Comparison of ENCODE assay signal across 14 cellular contexts in the genomic region with DNA sequence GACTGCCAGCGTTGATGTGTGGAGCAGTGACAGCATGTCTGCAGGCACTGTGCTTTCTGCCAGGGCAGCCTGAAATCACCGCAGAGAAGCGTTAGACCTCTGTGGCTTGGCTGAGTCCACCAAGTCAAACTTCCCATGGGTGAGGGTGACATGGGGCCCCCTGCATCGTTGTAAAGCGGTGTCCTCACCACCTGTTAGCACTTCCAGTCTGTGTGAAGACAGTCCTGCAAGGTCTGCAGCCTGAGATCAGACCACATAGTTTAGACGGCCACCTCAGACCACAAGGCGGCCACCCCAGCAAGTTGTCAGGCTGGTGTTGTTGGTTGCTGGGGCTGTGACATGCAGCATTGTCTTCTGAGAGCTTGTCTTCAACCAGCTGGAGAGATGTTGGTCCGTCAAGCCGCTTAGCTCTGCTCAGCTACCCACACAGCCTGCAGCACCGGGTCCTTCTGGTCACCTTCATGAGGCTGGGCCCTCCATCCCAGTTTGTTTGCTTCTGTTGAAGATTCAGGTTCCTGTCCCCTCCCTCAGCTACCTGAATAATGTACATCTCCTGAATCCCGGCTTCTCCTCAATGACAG.
A peak's percentile ranks its signal among the peaks of the same experiment; 100 is the strongest.
DNase-seq lines count a peak whose midpoint lies in the region; ATAC-seq, FAIRE-seq and TF ChIP-seq lines count a peak whose summit lies in the region.
"Had no signal": no experiment of that assay in that cellular context is flagged by ENCODE, and none has a peak within 500 bp of the region (broad histone marks: within the 10 kb centered on the region; RNA-seq: fewer than 3 reads in every experiment).

No MANE protein-coding gene starts in this region.

- no peaks in the 10 kb centered on the region for H3K9me3 Mint-ChIP-seq in activated CD8-positive, alpha-beta memory T cell treated with anti-CD3 and anti-CD28 coated beads, Interleukin-2, amount 10 ng/mL, durations not matched to agents 7 days and 5 days (ENCODE audit: low read depth)
- no peaks in the 10 kb centered on the region for H3K9me3 Mint-ChIP-seq in stimulated activated naive B cell treated with anti-CD40 and anti-IgM and Interleukin-4, amounts not matched to agents 10 μg/mL and 1 μg/mL and 100 μg/mL, for 72 hours
- H3K9me3 Mint-ChIP-seq in osteocyte (ENCODE audit: unreplicated experiment) = no peaks in the 10 kb centered on the region
- H3K9me3 Mint-ChIP-seq: brain, nephron progenitor cell had no signal

- H3K4me1 ChIP-seq in GM12878 (ENCODE audit: control insufficient read depth, insufficient read depth, low read length) = peaks cover 7% of the 10 kb centered on the region
- no peaks in the 10 kb centered on the region for H3K4me1 ChIP-seq in gastroesophageal sphincter

- H2AFZ ChIP-seq in GM12878 (ENCODE audit: control insufficient read depth, low read depth, low read length) = no peak overlapping the region

- no peaks in the 10 kb centered on the region for H3K9me3 ChIP-seq in GM12878 (replicated peaks; ENCODE audit: control insufficient read depth, insufficient read depth, low read length)
- no peaks in the 10 kb centered on the region for H3K9me3 ChIP-seq in gastroesophageal sphincter

- no peaks in the 10 kb centered on the region for H3K27me3 ChIP-seq in GM12878 (replicated peaks in 1 of 2; ENCODE audit: control insufficient read depth in 2 of 2, insufficient read depth in 2 of 2, low read length in 1 of 2)
- H3K27me3 ChIP-seq in gastroesophageal sphincter = no peaks in the 10 kb centered on the region

- H3K79me2 ChIP-seq in GM12878 (ENCODE audit: control insufficient read depth, insufficient read depth, low read length) = no peaks in the 10 kb centered on the region

- no peak overlapping the region for H3K9ac ChIP-seq in GM12878 (ENCODE audit: control insufficient read depth, insufficient read depth, low read length)

- H3K4me3 ChIP-seq in NB4 (ENCODE audit: low read depth, low read length) (peak overlapping the region; percentile 66), GM12878 (no peak overlapping the region), gastroesophageal sphincter (no peak overlapping the region)

- no peak overlapping the region for H3K4me2 ChIP-seq in GM12878 (ENCODE audit: control insufficient read depth, insufficient read depth)

- peak overlapping the region; percentile 97 for H3K27ac Mint-ChIP-seq in activated CD8-positive, alpha-beta memory T cell treated with anti-CD3 and anti-CD28 coated beads, Interleukin-2, amount 10 ng/mL, durations not matched to agents 7 days and 5 days
- no peak overlapping the region for H3K27ac Mint-ChIP-seq in stimulated activated naive B cell treated with anti-CD40 and anti-IgM and Interleukin-4, amounts not matched to agents 10 μg/mL and 1 μg/mL and 100 μg/mL, for 72 hours
- H3K27ac Mint-ChIP-seq in osteocyte (ENCODE audit: unreplicated experiment) = no peak overlapping the region
- H3K27ac Mint-ChIP-seq: brain had no signal

- TF ChIP-seq RAD21 in GM12878 (IDR thresholded peaks at IDR 0.05; ENCODE audit: insufficient read depth, low read depth, low read length) = no peak

- BruUV-seq in GM12878 (replicated peaks; lab: Mats Ljungman, UMichigan) = no TSS peak

- H3K36me3 Mint-ChIP-seq in activated CD8-positive, alpha-beta memory T cell treated with anti-CD3 and anti-CD28 coated beads, Interleukin-2, amount 10 ng/mL, durations not matched to agents 7 days and 5 days = no peaks in the 10 kb centered on the region
- no peaks in the 10 kb centered on the region for H3K36me3 Mint-ChIP-seq in stimulated activated naive B cell treated with anti-CD40 and anti-IgM and Interleukin-4, amounts not matched to agents 10 μg/mL and 1 μg/mL and 100 μg/mL, for 72 hours
- no peaks in the 10 kb centered on the region for H3K36me3 Mint-ChIP-seq in osteocyte (ENCODE audit: unreplicated experiment)
- H3K36me3 Mint-ChIP-seq: brain had no signal

- H3K27ac ChIP-seq in GM12878 (ENCODE audit: control insufficient read depth, insufficient read depth) (no peak overlapping the region), gastroesophageal sphincter (no peak overlapping the region)

- RAD21 ChIA-PET in GM12878 (lab: Charles Lee; ENCODE audit: unreplicated experiment) = interaction anchor here (0.9 to 12.6 kb wide), 14 partner anchors 9 to 416 kb away, joined by 3 to 229 read pairs (median 10); partner anchors contain the start of gene SFRP4

- POLR2A ChIA-PET in GM12878 (lab: Charles Lee) = no interaction called here

- TF ChIP-seq EP300 in GM12878 (IDR thresholded peaks at IDR 0.05; ENCODE audit: borderline replicate concordance in 1 of 2, control insufficient read depth in 1 of 2, low read depth in 2 of 2, low read length in 2 of 2) = no peak
- no peak for TF ChIP-seq EP300 in gastroesophageal sphincter (IDR thresholded peaks at IDR 0.05)

- no peaks in the 10 kb centered on the region for H3K27me3 Mint-ChIP-seq in activated CD8-positive, alpha-beta memory T cell treated with anti-CD3 and anti-CD28 coated beads, Interleukin-2, amount 10 ng/mL, durations not matched to agents 7 days and 5 days
- H3K27me3 Mint-ChIP-seq in stimulated activated naive B cell treated with anti-CD40 and anti-IgM and Interleukin-4, amounts not matched to agents 10 μg/mL and 1 μg/mL and 100 μg/mL, for 72 hours = peaks cover 5 to 12% of the 10 kb centered on the region in 2 donors
- H3K27me3 Mint-ChIP-seq in osteocyte (ENCODE audit: unreplicated experiment) = no peaks in the 10 kb centered on the region
- H3K27me3 Mint-ChIP-seq: brain had no signal

- TF ChIP-seq CTCF in NB4 (IDR thresholded peaks at IDR 0.05; ENCODE audit: low read depth, low read length) (peak; percentile 19), GM12878 (IDR thresholded peaks at IDR 0.05 in 2 of 3, conservative IDR thresholded peaks at IDR 0.05 in 1 of 3; ENCODE audit: control insufficient read depth in 2 of 3, extremely low read depth in 1 of 3, insufficient read depth in 1 of 3, low read depth in 3 of 3, low read length in 3 of 3) (no peak), gastroesophageal sphincter (IDR thresholded peaks at IDR 0.05) (no peak), osteocyte (IDR thresholded peaks at IDR 0.05) (no peak)

- TF ChIP-seq POLR2A in NB4 (IDR thresholded peaks at IDR 0.05; ENCODE audit: extremely low read depth, insufficient read length) = peak; percentile 14
- TF ChIP-seq POLR2A in GM12878 (IDR thresholded peaks at IDR 0.05; ENCODE audit: low read depth, low read length) = no peak
- no peak for TF ChIP-seq POLR2A in gastroesophageal sphincter (IDR thresholded peaks at IDR 0.05)

- H3K4me1 Mint-ChIP-seq in activated CD8-positive, alpha-beta memory T cell treated with anti-CD3 and anti-CD28 coated beads, Interleukin-2, amount 10 ng/mL, durations not matched to agents 7 days and 5 days = peaks cover 35% of the 10 kb centered on the region
- peaks cover 0 to 8% of the 10 kb centered on the region in 2 donors for H3K4me1 Mint-ChIP-seq in stimulated activated naive B cell treated with anti-CD40 and anti-IgM and Interleukin-4, amounts not matched to agents 10 μg/mL and 1 μg/mL and 100 μg/mL, for 72 hours
- peaks cover 22% of the 10 kb centered on the region for H3K4me1 Mint-ChIP-seq in osteocyte (ENCODE audit: unreplicated experiment)

- H3K36me3 ChIP-seq in GM12878 (ENCODE audit: control insufficient read depth in 2 of 2, insufficient read depth in 2 of 2, low read length in 1 of 2) (no peaks in the 10 kb centered on the region), gastroesophageal sphincter (no peaks in the 10 kb centered on the region)

- 25% methylated on average over 9 of the region's 11 CpGs for WGBS in GM12878 (ENCODE audit: insufficient coverage, insufficient replicate concordance, low lambda C conversion rate, missing lambda C conversion rate)
- WGBS in gastroesophageal sphincter (ENCODE audit: low coverage in 1 of 2), 2 donors = 88 to 94% methylated on average over 3 to 6 of the region's 11 CpGs

- in situ Hi-C loops in GM12878 (cut with MboI) = loop anchor here (5.0 kb wide), 1 partner anchor 210 kb away; no protein-coding TSS in a partner anchor

- CTCF ChIA-PET in activated CD8-positive, alpha-beta memory T cell treated with anti-CD3 and anti-CD28 coated beads, Interleukin-2, amount 10 ng/mL, durations not matched to agents 7 days and 5 days (lab: Charles Lee) = interaction anchor here (0.9 to 6.8 kb wide), 11 partner anchors 9 to 214 kb away, joined by 3 to 55 read pairs (median 8); no protein-coding TSS in a partner anchor
- CTCF ChIA-PET in GM12878 (lab: Yijun Ruan, JAX) = interaction anchor here (0.8 to 14.6 kb wide), 24 partner anchors 9 to 418 kb away, joined by 3 to 430 read pairs (median 14); partner anchors contain the start of genes SFRP4 and TARP

- peak overlapping the region; percentile 77 for H3K4me3 Mint-ChIP-seq in activated CD8-positive, alpha-beta memory T cell treated with anti-CD3 and anti-CD28 coated beads, Interleukin-2, amount 10 ng/mL, durations not matched to agents 7 days and 5 days
- no peak overlapping the region for H3K4me3 Mint-ChIP-seq in stimulated activated naive B cell treated with anti-CD40 and anti-IgM and Interleukin-4, amounts not matched to agents 10 μg/mL and 1 μg/mL and 100 μg/mL, for 72 hours
- H3K4me3 Mint-ChIP-seq in osteocyte (ENCODE audit: unreplicated experiment) = no peak overlapping the region
- H3K4me3 Mint-ChIP-seq: brain, nephron progenitor cell had no signal

- H4K20me1 ChIP-seq in GM12878 (ENCODE audit: control insufficient read depth, insufficient read depth) = no peaks in the 10 kb centered on the region

- ATAC-seq in activated CD8-positive, alpha-beta memory T cell treated with anti-CD3 and anti-CD28 coated beads, Interleukin-2, amount 10 ng/mL, durations not matched to agents 7 days and 5 days = peak; percentile 60
- peak; percentile 38 for ATAC-seq in GM12878
- peak; percentile 34 to 35 for ATAC-seq in stimulated activated naive B cell treated with anti-CD40 and anti-IgM and Interleukin-4, amounts not matched to agents 10 μg/mL and 1 μg/mL and 100 μg/mL, for 72 hours (replicated peaks)
- ATAC-seq in gastroesophageal sphincter = no peak

- intact Hi-C loops in GM12878 (cut with micrococcal nuclease; ENCODE audit: unreplicated experiment) = loop anchor here (2.0 to 5.0 kb wide), 3 partner anchors 93 to 415 kb away; no protein-coding TSS in a partner anchor

- peak; percentile 83 for DNase-seq in activated CD8-positive, alpha-beta memory T cell treated with anti-CD3 and anti-CD28 coated beads, Interleukin-2, amount 10 ng/mL, durations not matched to agents 7 days and 5 days
- DNase-seq in activated CD8-positive, alpha-beta memory T cell treated with anti-CD3 and anti-CD28 coated beads, Interleukin-2, amount 50 U/mL, for 48 hours = no peak
- DNase-seq in NB4 (ENCODE audit: low read depth) (peak; percentile 97), GM12878 (ENCODE audit: low read depth, low spot score) (no peak), NCI-H1694 (lab: John Stamatoyannopoulos, UW) (no peak), osteocyte (ENCODE audit: extremely low spot score, unreplicated experiment) (no peak)
- DNase-seq in stimulated activated naive B cell treated with anti-CD40 and anti-IgM and Interleukin-4, amounts not matched to agents 10 μg/mL and 1 μg/mL and 100 μg/mL, for 72 hours = no peak
- DNase-seq: NCI-H1092, NCI-H446, nephron progenitor cell had no signal

- no peak for FAIRE-seq in GM12878 (lab: Jason Lieb, UNC)
- FAIRE-seq: H54, TTC549 had no signal

- SMC1A ChIA-PET in GM12878 (lab: Charles Lee; ENCODE audit: uncharacterized antibody, unreplicated experiment) = interaction anchor here (0.9 to 12.8 kb wide), 22 partner anchors 8 to 418 kb away, joined by 3 to 289 read pairs (median 4); partner anchors contain the start of gene SFRP4

TF ChIP-seq in GM12878, 131 proteins besides CTCF, POLR2A, EP300 and RAD21 (continues in another document):
- TF ChIP-seq ZSCAN29 (IDR thresholded peaks at IDR 0.05) = no peak

Comparison
In these comparisons a context has a peak if more than half of its experiments do, and no peak if none do; other contexts are left out.
1. DNase-seq: peak in activated CD8-positive, alpha-beta memory T cell treated with anti-CD3 and anti-CD28 coated beads, Interleukin-2, amount 10 ng/mL, durations not matched to agents 7 days and 5 days (single experiment) and NB4 (single experiment); none in activated CD8-positive, alpha-beta memory T cell treated with anti-CD3 and anti-CD28 coated beads, Interleukin-2, amount 50 U/mL, for 48 hours (single experiment), GM12878 (single experiment), stimulated activated naive B cell treated with anti-CD40 and anti-IgM and Interleukin-4, amounts not matched to agents 10 μg/mL and 1 μg/mL and 100 μg/mL, for 72 hours (single experiment), NCI-H1694 (single experiment) and osteocyte (single experiment).